17 cellular contexts compared by ENCODE assay signal in genomic region chrX:17585006-17585405, GRCh38.
DNase-seq lines count a peak whose midpoint lies in the region; ATAC-seq, FAIRE-seq and TF ChIP-seq lines count a peak whose summit lies in the region.
"Had no signal": no experiment of that assay in that cellular context is flagged by ENCODE, and none has a peak within 500 bp of the region (broad histone marks: within the 10 kb centered on the region; RNA-seq: fewer than 3 reads in every experiment).

No MANE protein-coding gene starts in this region.

- no peak overlapping the region for H3K4me3 ChIP-seq in SK-N-SH (ENCODE audit: low read depth in 2 of 2, low read length in 1 of 2)
- H3K4me3 ChIP-seq in astrocyte (ENCODE audit: insufficient read depth, low read depth, low read length), result no peak overlapping the region
- no peak overlapping the region for H3K4me3 ChIP-seq in osteoblast (ENCODE audit: insufficient read depth, low read length)
- H3K4me3 ChIP-seq: BLaER1 treated with 17β-estradiol and CSF1 and Interleukin-3, amounts not matched to agents 10 nM and 100 nM; HAP-1 had no signal

- H3K27ac Mint-ChIP-seq in astrocyte (ENCODE audit: unreplicated experiment), result peak overlapping the region; percentile 34
- H3K27ac Mint-ChIP-seq: CD4-positive, CD25-positive, alpha-beta regulatory T cell had no signal

- no peak for TF ChIP-seq CTCF in SK-N-SH (IDR thresholded peaks at IDR 0.05)
- no peak for TF ChIP-seq CTCF in astrocyte (IDR thresholded peaks at IDR 0.05; ENCODE audit: insufficient read depth, low read depth, low read length)
- no peak for TF ChIP-seq CTCF in osteoblast (IDR thresholded peaks at IDR 0.05; ENCODE audit: extremely low read depth, low read depth, low read length)

- H3K4me1 ChIP-seq in SK-N-SH (ENCODE audit: control insufficient read depth in 1 of 2, insufficient read depth in 2 of 2, low read depth in 1 of 2, low read length in 1 of 2), result peaks cover 3 to 11% of the 10 kb centered on the region in 2 experiments; a peak in 2 of 4 replicates
- H3K4me1 ChIP-seq in astrocyte (ENCODE audit: insufficient read depth, low read length), result peaks cover 23% of the 10 kb centered on the region
- peaks cover 38% of the 10 kb centered on the region for H3K4me1 ChIP-seq in osteoblast (ENCODE audit: insufficient read depth, low read length)

- H3F3A ChIP-seq in SK-N-SH (replicated peaks; ENCODE audit: insufficient read depth), result peaks cover 5% of the 10 kb centered on the region

- H3K36me3 Mint-ChIP-seq in astrocyte (ENCODE audit: low read depth, unreplicated experiment), result no peaks in the 10 kb centered on the region
- H3K36me3 Mint-ChIP-seq: CD4-positive, CD25-positive, alpha-beta regulatory T cell had no signal

- ATAC-seq in SK-N-SH treated with all-trans-retinoic acid at 6 μM for 48 hours, result no peak
- no peak for ATAC-seq in GM18867 (IDR thresholded peaks at IDR 0.05; ENCODE audit: unreplicated experiment)
- ATAC-seq: HepG2 had no signal

- H3K9ac ChIP-seq in SK-N-SH (no peak overlapping the region), astrocyte (ENCODE audit: low read length) (no peak overlapping the region)
- H3K9ac ChIP-seq: BLaER1 treated with 17β-estradiol and CSF1 and Interleukin-3, amounts not matched to agents 10 nM and 100 nM had no signal

- H3K9me3 ChIP-seq in SK-N-SH, result no peaks in the 10 kb centered on the region
- H3K9me3 ChIP-seq in astrocyte (ENCODE audit: insufficient read depth, low read depth, low read length), result no peaks in the 10 kb centered on the region
- H3K9me3 ChIP-seq in osteoblast (ENCODE audit: low read depth, low read length), result no peaks in the 10 kb centered on the region
- H3K9me3 ChIP-seq: BLaER1 treated with 17β-estradiol and CSF1 and Interleukin-3, amounts not matched to agents 10 nM and 100 nM; HAP-1 had no signal

- H4K20me1 ChIP-seq in SK-N-SH (ENCODE audit: insufficient read depth) (no peaks in the 10 kb centered on the region), astrocyte (ENCODE audit: insufficient read depth, low read length) (no peaks in the 10 kb centered on the region), osteoblast (ENCODE audit: insufficient read depth, low read length) (no peaks in the 10 kb centered on the region)
- H4K20me1 ChIP-seq: BLaER1 treated with 17β-estradiol and CSF1 and Interleukin-3, amounts not matched to agents 10 nM and 100 nM had no signal

- no peak for TF ChIP-seq EP300 in SK-N-SH (IDR thresholded peaks at IDR 0.05; ENCODE audit: borderline replicate concordance in 1 of 2, low read depth in 1 of 2, low read length in 1 of 2)

- FAIRE-seq in astrocyte (lab: Jason Lieb, UNC), result peak; percentile 65
- FAIRE-seq: GM12891, GM19239, HepG2, HTR-8/SVneo had no signal

- H3K27me3 Mint-ChIP-seq in astrocyte (ENCODE audit: low read depth, unreplicated experiment), result no peaks in the 10 kb centered on the region
- H3K27me3 Mint-ChIP-seq: CD4-positive, CD25-positive, alpha-beta regulatory T cell had no signal

- H3K79me2 ChIP-seq in SK-N-SH (ENCODE audit: insufficient read depth) (no peaks in the 10 kb centered on the region), astrocyte (ENCODE audit: insufficient read depth, low read length) (peaks cover 20% of the 10 kb centered on the region), osteoblast (ENCODE audit: insufficient read depth, low read length) (peaks cover 2% of the 10 kb centered on the region)

- no peak overlapping the region for H3K4me3 Mint-ChIP-seq in astrocyte (ENCODE audit: unreplicated experiment)
- H3K4me3 Mint-ChIP-seq: CD4-positive, CD25-positive, alpha-beta regulatory T cell had no signal

- peak overlapping the region in 1 of 2 experiments; percentile 79; a peak in 3 of 4 replicates for H3K27ac ChIP-seq in SK-N-SH (ENCODE audit: low read depth in 2 of 2, low read length in 1 of 2)
- H3K27ac ChIP-seq in astrocyte (ENCODE audit: low read depth, low read length), result no peak overlapping the region
- peak overlapping the region; percentile 74 for H3K27ac ChIP-seq in osteoblast (ENCODE audit: low read depth, low read length)
- H3K27ac ChIP-seq: 22Rv1; BLaER1 treated with 17β-estradiol and CSF1 and Interleukin-3, amounts not matched to agents 10 nM and 100 nM had no signal

- H3K4me1 Mint-ChIP-seq in astrocyte (ENCODE audit: low read depth, unreplicated experiment), result peaks cover 32% of the 10 kb centered on the region
- H3K4me1 Mint-ChIP-seq: CD4-positive, CD25-positive, alpha-beta regulatory T cell had no signal

- no peaks in the 10 kb centered on the region for H3K36me3 ChIP-seq in SK-N-SH (replicated peaks in 1 of 2; ENCODE audit: control insufficient read depth in 1 of 2, insufficient read depth in 2 of 2, low read length in 1 of 2)
- H3K36me3 ChIP-seq in astrocyte (ENCODE audit: insufficient read depth, low read length), result no peaks in the 10 kb centered on the region
- H3K36me3 ChIP-seq in osteoblast (ENCODE audit: insufficient read depth, low read length), result no peaks in the 10 kb centered on the region
- H3K36me3 ChIP-seq: BLaER1 treated with 17β-estradiol and CSF1 and Interleukin-3, amounts not matched to agents 10 nM and 100 nM; HAP-1 had no signal

- POLR2A ChIA-PET in SK-N-SH (lab: Yijun Ruan, JAX), result no interaction called here

- H3K9me2 ChIP-seq in SK-N-SH, result no peaks in the 10 kb centered on the region

- CTCF ChIA-PET in SK-N-SH (lab: Yijun Ruan, JAX), result interaction anchor here (1.3 to 1.5 kb wide), 2 partner anchors 342 to 344 kb away, joined by 5 to 6 read pairs; no protein-coding TSS in a partner anchor

- H2AFZ ChIP-seq in SK-N-SH (ENCODE audit: low read depth) (no peak overlapping the region), astrocyte (ENCODE audit: low read depth, low read length) (no peak overlapping the region), osteoblast (ENCODE audit: low read length) (no peak overlapping the region)

- DNase-seq in SK-N-SH, result no peak
- no peak for DNase-seq in astrocyte (ENCODE audit: low read depth)
- DNase-seq in osteoblast (ENCODE audit: insufficient read length, low spot score, missing footprints), result no peak
- DNase-seq in GM03348 (ENCODE audit: low spot score), result no peak
- DNase-seq in kidney tubule cell (ENCODE audit: low spot score), result no peak
- DNase-seq: CD4-positive, CD25-positive, alpha-beta regulatory T cell; DMS53 had no signal

- no peak for TF ChIP-seq RAD21 in SK-N-SH (IDR thresholded peaks at IDR 0.05; ENCODE audit: low read length)

- no peaks in the 10 kb centered on the region for H3K9me3 Mint-ChIP-seq in astrocyte (ENCODE audit: unreplicated experiment)
- H3K9me3 Mint-ChIP-seq: HFFc6 had no signal

- H3K4me2 ChIP-seq in SK-N-SH, result 0 out of 2 replicates have a peak overlapping the region, but pooled peaks have one; percentile 56
- no peak overlapping the region for H3K4me2 ChIP-seq in astrocyte (ENCODE audit: low read length)
- H3K4me2 ChIP-seq in osteoblast (ENCODE audit: insufficient read depth, low read length), result no peak overlapping the region
- H3K4me2 ChIP-seq: BLaER1 treated with 17β-estradiol and CSF1 and Interleukin-3, amounts not matched to agents 10 nM and 100 nM had no signal

- no peaks in the 10 kb centered on the region for H3K27me3 ChIP-seq in SK-N-SH (ENCODE audit: insufficient read depth)
- no peaks in the 10 kb centered on the region for H3K27me3 ChIP-seq in astrocyte (ENCODE audit: insufficient read depth, low read length)
- no peaks in the 10 kb centered on the region for H3K27me3 ChIP-seq in osteoblast (ENCODE audit: insufficient read depth, low read length)

- 39% methylated on average over 3 of the region's 3 CpGs for WGBS in SK-N-SH (ENCODE audit: low lambda C conversion rate)

TF ChIP-seq in SK-N-SH, 30 proteins besides CTCF, POLR2A, EP300 and RAD21 (continues in another document):
- TF ChIP-seq SMC3 (IDR thresholded peaks at IDR 0.05; ENCODE audit: low read depth, low read length), result no peak
- no peak for TF ChIP-seq GATA2 (CRISPR knock-in tag; IDR thresholded peaks at IDR 0.05)
- TF ChIP-seq CHD2 (IDR thresholded peaks at IDR 0.05; ENCODE audit: low read length, partially characterized antibody), result no peak
- no peak for TF ChIP-seq ELF1 (IDR thresholded peaks at IDR 0.05)
- TF ChIP-seq TCF12 (IDR thresholded peaks at IDR 0.05), result no peak
- no peak for TF ChIP-seq FOSL2 (IDR thresholded peaks at IDR 0.05; ENCODE audit: borderline replicate concordance, low read depth)
- TF ChIP-seq YY1 (IDR thresholded peaks at IDR 0.05; ENCODE audit: low read depth), result no peak
- no peak for TF ChIP-seq SIN3A (IDR thresholded peaks at IDR 0.05; ENCODE audit: borderline replicate concordance, low read depth, low read length)
- no peak for TF ChIP-seq NRF1 (IDR thresholded peaks at IDR 0.05; ENCODE audit: low read depth, low read length)
- TF ChIP-seq MXI1 (IDR thresholded peaks at IDR 0.05; ENCODE audit: low read depth, low read length), result no peak
- TF ChIP-seq, protein P1, sequence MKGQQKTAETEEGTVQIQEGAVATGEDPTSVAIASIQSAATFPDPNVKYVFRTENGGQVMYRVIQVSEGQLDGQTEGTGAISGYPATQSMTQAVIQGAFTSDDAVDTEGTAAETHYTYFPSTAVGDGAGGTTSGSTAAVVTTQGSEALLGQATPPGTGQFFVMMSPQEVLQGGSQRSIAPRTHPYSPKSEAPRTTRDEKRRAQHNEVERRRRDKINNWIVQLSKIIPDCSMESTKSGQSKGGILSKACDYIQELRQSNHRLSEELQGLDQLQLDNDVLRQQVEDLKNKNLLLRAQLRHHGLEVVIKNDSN (IDR thresholded peaks at IDR 0.05; ENCODE audit: borderline replicate concordance, low read depth), result no peak

TF ChIP-seq in SK-N-SH treated with all-trans-retinoic acid at 6 μM for 48 hours, 23 proteins besides CTCF, POLR2A, EP300 and RAD21 (continues in another document):
- no peak for TF ChIP-seq GLIS3 (CRISPR knock-in tag; IDR thresholded peaks at IDR 0.05)
- no peak for TF ChIP-seq CREB5 (CRISPR knock-in tag; IDR thresholded peaks at IDR 0.05; ENCODE audit: low read depth)
- no peak for TF ChIP-seq RARB (CRISPR knock-in tag; IDR thresholded peaks at IDR 0.05)
